19 cellular contexts compared by ENCODE assay signal in the genomic region with DNA sequence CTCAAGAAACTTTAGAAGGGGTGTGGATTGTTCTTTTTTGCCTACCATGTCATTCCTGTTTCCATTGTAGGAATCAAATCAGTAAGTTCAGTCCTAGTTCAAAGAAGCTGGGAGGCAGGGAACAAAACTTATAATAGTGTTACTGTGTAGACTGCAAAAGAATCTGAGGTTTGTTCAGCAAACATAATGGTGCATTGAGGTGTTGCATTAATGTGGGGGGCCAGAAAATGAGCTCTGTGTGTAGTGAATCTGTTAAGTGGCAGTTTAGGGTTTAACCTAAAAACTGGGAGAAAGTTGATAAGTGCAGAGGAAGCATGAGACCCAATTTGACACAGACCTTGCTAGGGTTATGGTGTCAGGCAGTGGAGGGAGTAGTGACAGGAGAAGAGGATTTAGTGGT.
DNase-seq lines count a peak whose midpoint lies in the region; ATAC-seq, FAIRE-seq and TF ChIP-seq lines count a peak whose summit lies in the region.
"Had no signal": no experiment of that assay in that cellular context is flagged by ENCODE, and none has a peak within 500 bp of the region (broad histone marks: within the 10 kb centered on the region; RNA-seq: fewer than 3 reads in every experiment).

No MANE protein-coding gene starts in this region.

- peaks cover 18% of the 10 kb centered on the region for H3K9me3 Mint-ChIP-seq in astrocyte (ENCODE audit: unreplicated experiment)
- peaks cover 13% of the 10 kb centered on the region for H3K9me3 Mint-ChIP-seq in osteocyte (ENCODE audit: unreplicated experiment)

- H3K27me3 Mint-ChIP-seq in astrocyte (ENCODE audit: low read depth, unreplicated experiment) (no peaks in the 10 kb centered on the region), osteocyte (ENCODE audit: unreplicated experiment) (no peaks in the 10 kb centered on the region)
- H3K27me3 Mint-ChIP-seq: CD4-positive, alpha-beta memory T cell had no signal

- H3K27ac Mint-ChIP-seq in astrocyte (ENCODE audit: unreplicated experiment) (peak overlapping the region; percentile 76), osteocyte (ENCODE audit: unreplicated experiment) (peak overlapping the region; percentile 78)
- H3K27ac Mint-ChIP-seq: CD4-positive, alpha-beta memory T cell; HFFc6 had no signal

- ATAC-seq in heart right ventricle = no peak
- no peak for ATAC-seq in GM18505 (IDR thresholded peaks at IDR 0.05; ENCODE audit: unreplicated experiment)
- ATAC-seq: A549 had no signal

- H3K27ac ChIP-seq in astrocyte (ENCODE audit: low read depth, low read length) = no peak overlapping the region
- no peak overlapping the region for H3K27ac ChIP-seq in heart right ventricle
- no peak overlapping the region for H3K27ac ChIP-seq in caudate nucleus (ENCODE audit: low read depth, low read length)
- H3K27ac ChIP-seq: A549, C4-2B had no signal

- H3K4me3 Mint-ChIP-seq in astrocyte (ENCODE audit: unreplicated experiment) (no peak overlapping the region), osteocyte (ENCODE audit: unreplicated experiment) (no peak overlapping the region)
- H3K4me3 Mint-ChIP-seq: CD4-positive, alpha-beta memory T cell; HFFc6 had no signal

- H3K4me3 ChIP-seq in astrocyte (ENCODE audit: insufficient read depth, low read depth, low read length) (no peak overlapping the region), heart right ventricle (no peak overlapping the region)
- H3K4me3 ChIP-seq: A549 had no signal

- H3K79me2 ChIP-seq in astrocyte (ENCODE audit: insufficient read depth, low read length) = no peaks in the 10 kb centered on the region

- no peaks in the 10 kb centered on the region for H3K27me3 ChIP-seq in astrocyte (ENCODE audit: insufficient read depth, low read length)
- no peaks in the 10 kb centered on the region for H3K27me3 ChIP-seq in heart right ventricle
- H3K27me3 ChIP-seq: BE2C had no signal

- FAIRE-seq in astrocyte (lab: Jason Lieb, UNC) = no peak
- FAIRE-seq: A549, GM12892, GM19239, HTR-8/SVneo had no signal

- TF ChIP-seq POLR2A in GM18505 (IDR thresholded peaks at IDR 0.05; ENCODE audit: borderline replicate concordance, extremely low read depth, insufficient read depth, insufficient read length) = no peak

- TF ChIP-seq CTCF in astrocyte (IDR thresholded peaks at IDR 0.05; ENCODE audit: insufficient read depth, low read depth, low read length) (no peak), osteocyte (IDR thresholded peaks at IDR 0.05) (no peak), heart right ventricle (IDR thresholded peaks at IDR 0.05) (no peak)

- H2AFZ ChIP-seq in astrocyte (ENCODE audit: low read depth, low read length) = no peak overlapping the region

- intact Hi-C loops in heart right ventricle (cut with DNase I) = loop anchor here in 2 of 10 donors (5.0 kb wide), 2 partner anchors 1380 to 1385 kb away; no protein-coding TSS in a partner anchor

- H3K36me3 ChIP-seq in astrocyte (ENCODE audit: insufficient read depth, low read length) (no peaks in the 10 kb centered on the region), heart right ventricle (no peaks in the 10 kb centered on the region)
- H3K36me3 ChIP-seq: BE2C had no signal

- H3K4me2 ChIP-seq in astrocyte (ENCODE audit: low read length) = no peak overlapping the region
- H3K4me2 ChIP-seq: A549 had no signal

- H3K9me3 ChIP-seq in astrocyte (ENCODE audit: insufficient read depth, low read depth, low read length) = no peaks in the 10 kb centered on the region
- H3K9me3 ChIP-seq in heart right ventricle = peaks cover 0 to 9% (median 0%) of the 10 kb centered on the region in 11 donors
- H3K9me3 ChIP-seq: A549, BE2C had no signal

- no peaks in the 10 kb centered on the region for H4K20me1 ChIP-seq in astrocyte (ENCODE audit: insufficient read depth, low read length)

- H3K36me3 Mint-ChIP-seq in astrocyte (ENCODE audit: low read depth, unreplicated experiment) = peaks cover 8% of the 10 kb centered on the region
- peaks cover 10% of the 10 kb centered on the region for H3K36me3 Mint-ChIP-seq in osteocyte (ENCODE audit: unreplicated experiment)
- H3K36me3 Mint-ChIP-seq: CD4-positive, alpha-beta memory T cell had no signal

- H3K4me1 Mint-ChIP-seq in astrocyte (ENCODE audit: low read depth, unreplicated experiment) (peaks cover 35% of the 10 kb centered on the region), osteocyte (ENCODE audit: unreplicated experiment) (peaks cover 49% of the 10 kb centered on the region)
- H3K4me1 Mint-ChIP-seq: CD4-positive, alpha-beta memory T cell had no signal

- H3K4me1 ChIP-seq in astrocyte (ENCODE audit: insufficient read depth, low read length) (peaks cover 11% of the 10 kb centered on the region), heart right ventricle (peaks cover 0 to 4% (median 0%) of the 10 kb centered on the region in 9 donors)
- H3K4me1 ChIP-seq: A549 had no signal

- no peak overlapping the region for H3K9ac ChIP-seq in astrocyte (ENCODE audit: low read length)

- no peak for DNase-seq in astrocyte (ENCODE audit: low read depth)
- peak; percentile 35 for DNase-seq in foreskin melanocyte
- DNase-seq in osteocyte (ENCODE audit: extremely low spot score, unreplicated experiment) = no peak
- no peak for DNase-seq in heart right ventricle
- DNase-seq in caudate nucleus (lab: John Stamatoyannopoulos, UW) = no peak
- DNase-seq: BE2C; CD4-positive, alpha-beta memory T cell; COR-L47; DND-41; GDM1; GOT3; HCEC 1CT had no signal
